Comparison of ENCODE assay signal across 9 cellular contexts in the genomic region with DNA sequence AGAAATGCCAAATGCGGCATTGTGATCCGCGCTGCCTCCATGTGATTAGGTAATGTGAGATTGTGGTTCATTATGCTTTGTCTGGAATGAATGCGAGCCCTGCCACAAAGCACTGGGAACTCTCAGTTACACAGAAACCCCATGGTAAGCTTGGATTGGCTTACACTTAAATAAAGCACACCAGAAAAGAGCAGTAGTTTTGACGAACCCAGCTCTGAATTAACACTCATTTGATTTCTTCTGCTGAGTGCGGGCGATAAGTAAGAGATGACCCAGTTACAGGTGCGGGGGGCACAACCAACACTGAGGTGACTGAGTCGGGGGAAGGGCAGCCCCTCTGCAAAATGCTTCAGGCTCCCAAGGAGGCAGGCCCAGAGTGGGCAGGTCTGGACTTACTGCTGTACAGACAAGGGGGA. TPM values are rescaled to one million over a fixed set of nuclear protein-coding genes. Genes with fewer than 3 reads are reported as not detected.
DNase-seq lines count a peak whose midpoint lies in the region; ATAC-seq, FAIRE-seq and TF ChIP-seq lines count a peak whose summit lies in the region.
"Not testable (repeated sequence)": the region's sequence is repeated elsewhere in the genome, so short reads cannot be mapped to it uniquely, and the experiment has no call there.
"Had no signal": no experiment of that assay in that cellular context is flagged by ENCODE, and none has a peak within 500 bp of the region (broad histone marks: within the 10 kb centered on the region; RNA-seq: fewer than 3 reads in every experiment).

No MANE protein-coding gene starts in this region.

- H3K9me3 Mint-ChIP-seq in stimulated activated memory B cell treated with anti-CD40 and anti-IgM and Interleukin-4, amounts not matched to agents 10 μg/mL and 1 μg/mL and 100 μg/mL, for 72 hours: not testable (repeated sequence)

- H3K4me1 Mint-ChIP-seq in stimulated activated memory B cell treated with anti-CD40 and anti-IgM and Interleukin-4, amounts not matched to agents 10 μg/mL and 1 μg/mL and 100 μg/mL, for 72 hours: not testable (repeated sequence)

- peak; percentile 64 for ATAC-seq in stimulated activated memory B cell treated with anti-CD40 and anti-IgM and Interleukin-4, amounts not matched to agents 10 μg/mL and 1 μg/mL and 100 μg/mL, for 72 hours

- H3K27me3 ChIP-seq in bronchial epithelial cell (ENCODE audit: control insufficient read depth, insufficient read depth, low read length): not testable (repeated sequence)

- FAIRE-seq in bronchial epithelial cell (lab: Jason Lieb, UNC): not testable (repeated sequence)

- not testable (repeated sequence) for H3K4me3 ChIP-seq in bronchial epithelial cell (ENCODE audit: low read depth, low read length)

- H3K36me3 ChIP-seq in bronchial epithelial cell (ENCODE audit: control insufficient read depth, insufficient read depth, low read length): not testable (repeated sequence)

- in situ Hi-C loops in SK-MEL-5 (cut with HindIII; ENCODE audit: low pct_unique_long_range_greater_than_20kb, low sequenced_read_pairs): not testable (repeated sequence)

- peak; percentile 24 for DNase-seq in M059J (ENCODE audit: low read depth)
- DNase-seq in SK-MEL-5 (ENCODE audit: low read depth, low spot score): peak; percentile 75
- DNase-seq in bronchial epithelial cell (ENCODE audit: low read depth): peak; percentile 8
- DNase-seq in fibroblast of peridontal ligament (ENCODE audit: extremely low read depth): peak; percentile 37
- peak; percentile 32 for DNase-seq in left kidney (ENCODE audit: low read depth, low spot score)
- peak; percentile 45 for DNase-seq in pons (ENCODE audit: low spot score)

- TF ChIP-seq CTCF in bronchial epithelial cell (IDR thresholded peaks at IDR 0.05; ENCODE audit: insufficient read depth, low read length, severe bottlenecking): not testable (repeated sequence)

- not testable (repeated sequence) for H3K27ac Mint-ChIP-seq in stimulated activated memory B cell treated with anti-CD40 and anti-IgM and Interleukin-4, amounts not matched to agents 10 μg/mL and 1 μg/mL and 100 μg/mL, for 72 hours

- H3K27me3 Mint-ChIP-seq in stimulated activated memory B cell treated with anti-CD40 and anti-IgM and Interleukin-4, amounts not matched to agents 10 μg/mL and 1 μg/mL and 100 μg/mL, for 72 hours: peaks cover 16% of the 10 kb centered on the region

- not testable (repeated sequence) for H3K36me3 Mint-ChIP-seq in stimulated activated memory B cell treated with anti-CD40 and anti-IgM and Interleukin-4, amounts not matched to agents 10 μg/mL and 1 μg/mL and 100 μg/mL, for 72 hours

- not testable (repeated sequence) for H3K4me3 Mint-ChIP-seq in stimulated activated memory B cell treated with anti-CD40 and anti-IgM and Interleukin-4, amounts not matched to agents 10 μg/mL and 1 μg/mL and 100 μg/mL, for 72 hours

RNA-seq across cellular contexts. Expression of a gene that starts 56.3 kb away (rescaled TPM):
- not detected in 2 replicates for total RNA-seq in M059J (2014; rRNA removed; shearing (Covaris generic))
- under 0.01 TPM in 1 of 2 replicates, not detected in the other for total RNA-seq in SK-MEL-5 (2014; rRNA removed; shearing (Covaris generic))
- polyA plus RNA-seq in SK-MEL-5 (2015; cell fraction: cytosol; rRNA removed): not detected in 2 replicates
- not detected in 2 replicates for polyA plus RNA-seq in SK-MEL-5 (2015; cell fraction: nucleus; rRNA removed)
- 2,323 and 5,262 TPM in 2 replicates for total RNA-seq in bronchial epithelial cell
- polyA plus RNA-seq: BJ, IMR-90 had no signal

Comparison
In these comparisons a context has a peak if more than half of its experiments do, and no peak if none do; other contexts are left out.
1. DNase-seq: peak in every context shown above with its lines; median percentile 75 in SK-MEL-5; 45 in pons; 37 in fibroblast of peridontal ligament; 32 in left kidney; 24 in M059J; 8 in bronchial epithelial cell.
2. RNA of a gene that starts 56.3 kb away (total RNA-seq): 2,323 to 5,262 TPM in bronchial epithelial cell; not detected in M059J and under 0.01 TPM in SK-MEL-5; every median in the first group is over 1,000 times any median in the second.